In genomic region chr1:55823521-55824296, GRCh38 we compare ENCODE assay signal across 15 cellular contexts.
DNase-seq lines count a peak whose midpoint lies in the region; ATAC-seq and TF ChIP-seq lines count a peak whose summit lies in the region.
"Had no signal": no experiment of that assay in that cellular context is flagged by ENCODE, and none has a peak within 500 bp of the region (broad histone marks: within the 10 kb centered on the region; RNA-seq: fewer than 3 reads in every experiment).

No MANE protein-coding gene starts in this region.

- H3K4me3 ChIP-seq in GM23248 (no peak overlapping the region), SJSA1 (no peak overlapping the region), fibroblast of mammary gland (ENCODE audit: control insufficient read depth, low read depth, low read length) (no peak overlapping the region), skeletal muscle satellite cell (ENCODE audit: low read length) (peak overlapping the region; percentile 31)
- H3K4me3 ChIP-seq: dorsolateral prefrontal cortex, ovary, thyroid gland had no signal

- no peaks in the 10 kb centered on the region for H3K79me2 ChIP-seq in GM23248 (ENCODE audit: insufficient read depth)

- peak overlapping the region; percentile 17; the same call in 1 of the 2 replicates for H2AFZ ChIP-seq in GM23248

- peaks cover 33% of the 10 kb centered on the region for H3K4me1 ChIP-seq in GM23248 (ENCODE audit: insufficient read depth)
- H3K4me1 ChIP-seq in SJSA1 (replicated peaks): peaks cover 34% of the 10 kb centered on the region
- H3K4me1 ChIP-seq in skeletal muscle satellite cell (ENCODE audit: control insufficient read depth, insufficient read depth, low read length): peaks cover 32% of the 10 kb centered on the region

- no peak for ATAC-seq in HG03469 (IDR thresholded peaks at IDR 0.05; ENCODE audit: unreplicated experiment)
- ATAC-seq: left cardiac atrium had no signal

- WGBS in GM23248 (ENCODE audit: low coverage in 1 of 2, low lambda C conversion rate in 2 of 2, missing lambda C conversion rate in 2 of 2), 2 experiments: 59 to 62% methylated on average over 6 of the region's 6 CpGs

- H3K27ac ChIP-seq in GM23248: peak overlapping the region; percentile 26; the same call in 1 of the 2 replicates
- peak overlapping the region; percentile 73 for H3K27ac ChIP-seq in SJSA1
- H3K27ac ChIP-seq: dorsolateral prefrontal cortex, ovary, thyroid gland had no signal

- DNase-seq in GM23248 (peak; percentile 70), SJSA1 (ENCODE audit: low read depth in 1 of 2, low spot score in 2 of 2) (peak in 1 of 2 experiments; percentile 50), fibroblast of mammary gland (ENCODE audit: low read depth) (peak; percentile 38), NCI-H524 treated with DMSO at 0.1 percent for 48 hours (lab: John Stamatoyannopoulos, UW) (no peak), NCI-H2196 (lab: John Stamatoyannopoulos, UW; ENCODE audit: unreplicated experiment) (no peak)
- DNase-seq: activated CD4-positive, alpha-beta T cell treated with anti-CD3 and anti-CD28 coated beads for 1 hour; activated gamma-delta T cell treated with Interleukin-2 at 50 U/mL for 16 hours; dorsolateral prefrontal cortex; KBM-7; left cardiac atrium; NCI-H2227 treated with DMSO at 0.1 percent for 48 hours; ovary; thyroid gland had no signal

- in situ Hi-C loops in GM23248 (cut with MboI): no loop called here

- H3K9ac ChIP-seq in GM23248 (no peak overlapping the region), skeletal muscle satellite cell (ENCODE audit: low read depth, low read length) (no peak overlapping the region)

- peaks cover 33% of the 10 kb centered on the region for H3F3A ChIP-seq in GM23248 (ENCODE audit: insufficient read depth)

- H3K9me2 ChIP-seq in GM23248 (ENCODE audit: insufficient read depth): no peaks in the 10 kb centered on the region

- H3K27me3 ChIP-seq in GM23248 (replicated peaks; ENCODE audit: insufficient read depth) (no peaks in the 10 kb centered on the region), SJSA1 (replicated peaks) (no peaks in the 10 kb centered on the region), skeletal muscle satellite cell (ENCODE audit: control insufficient read depth, insufficient read depth, low read length) (no peaks in the 10 kb centered on the region)
- H3K27me3 ChIP-seq: ovary, thyroid gland had no signal

- no peaks in the 10 kb centered on the region for H4K20me1 ChIP-seq in GM23248 (ENCODE audit: insufficient read depth)

- H3K4me2 ChIP-seq in GM23248 (ENCODE audit: unreplicated experiment) (peak overlapping the region; percentile 3), skeletal muscle satellite cell (ENCODE audit: low read length) (peak overlapping the region; percentile 43)

- no peak for TF ChIP-seq CTCF in fibroblast of mammary gland (conservative IDR thresholded peaks at IDR 0.05; ENCODE audit: control insufficient read depth, insufficient read depth, low read depth, low read length)

- H3K9me3 ChIP-seq in GM23248 (ENCODE audit: low read depth) (no peaks in the 10 kb centered on the region), SJSA1 (replicated peaks) (no peaks in the 10 kb centered on the region), skeletal muscle satellite cell (replicated peaks; ENCODE audit: low read length) (no peaks in the 10 kb centered on the region)
- H3K9me3 ChIP-seq: ovary, thyroid gland had no signal

- H3K36me3 ChIP-seq in GM23248 (ENCODE audit: low read depth) (no peaks in the 10 kb centered on the region), SJSA1 (no peaks in the 10 kb centered on the region), skeletal muscle satellite cell (ENCODE audit: insufficient read depth, low read length) (no peaks in the 10 kb centered on the region)
- H3K36me3 ChIP-seq: ovary, thyroid gland had no signal

Comparison
In these comparisons a context has a peak if more than half of its experiments do, and no peak if none do; other contexts are left out.
1. DNase-seq: peak in GM23248 (single experiment) and fibroblast of mammary gland (single experiment); none in NCI-H524 treated with DMSO at 0.1 percent for 48 hours (single experiment) and NCI-H2196 (single experiment).